8 cellular contexts compared by ENCODE assay signal in the genomic region with DNA sequence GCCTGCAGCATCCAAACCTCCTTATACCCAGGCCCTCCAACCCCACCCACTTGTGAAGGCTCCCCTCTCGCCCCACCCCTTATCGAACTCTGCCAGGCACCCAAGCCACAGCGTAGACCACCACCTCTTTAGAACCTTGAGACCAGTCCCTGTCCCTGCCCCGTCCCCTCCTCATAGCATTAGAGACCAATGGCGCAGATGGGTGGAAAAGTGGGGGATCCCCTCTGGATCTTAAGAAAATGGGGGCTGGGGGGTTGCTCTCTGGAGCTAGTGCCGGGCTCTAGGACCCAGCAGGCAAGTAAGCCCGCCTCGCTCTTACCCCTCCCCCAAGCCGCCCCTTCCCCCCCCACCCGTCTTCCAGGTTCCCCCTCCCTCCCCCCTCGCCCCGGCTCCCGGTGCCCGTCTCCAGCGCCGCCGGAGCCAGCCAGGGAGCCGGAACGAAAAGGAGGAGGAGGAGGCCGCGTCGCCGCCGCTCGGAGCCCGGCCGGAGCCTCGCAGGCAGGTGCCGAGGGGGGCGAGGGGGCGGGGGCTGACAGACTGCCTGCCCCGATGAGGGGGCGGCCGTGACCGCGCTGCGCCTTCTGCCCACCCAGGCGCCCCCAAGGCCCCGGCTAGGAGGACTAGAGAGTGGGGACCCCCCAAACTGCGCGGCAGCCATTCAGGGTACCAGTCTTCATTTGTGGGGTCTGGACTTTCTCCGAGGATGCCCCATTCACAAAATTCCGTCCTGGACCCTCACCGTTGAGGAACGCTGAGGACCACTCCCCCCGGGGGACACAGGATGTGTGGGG. TPM values are rescaled to one million over a fixed set of nuclear protein-coding genes. Genes with fewer than 3 reads are reported as not detected.
DNase-seq lines count a peak whose midpoint lies in the region; ATAC-seq and TF ChIP-seq lines count a peak whose summit lies in the region.

A gene with protein sequence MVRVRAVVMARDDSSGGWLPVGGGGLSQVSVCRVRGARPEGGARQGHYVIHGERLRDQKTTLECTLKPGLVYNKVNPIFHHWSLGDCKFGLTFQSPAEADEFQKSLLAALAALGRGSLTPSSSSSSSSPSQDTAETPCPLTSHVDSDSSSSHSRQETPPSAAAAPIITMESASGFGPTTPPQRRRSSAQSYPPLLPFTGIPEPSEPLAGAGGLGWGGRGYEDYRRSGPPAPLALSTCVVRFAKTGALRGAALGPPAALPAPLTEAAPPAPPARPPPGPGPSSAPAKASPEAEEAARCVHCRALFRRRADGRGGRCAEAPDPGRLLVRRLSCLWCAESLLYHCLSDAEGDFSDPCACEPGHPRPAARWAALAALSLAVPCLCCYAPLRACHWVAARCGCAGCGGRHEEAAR (plus strand): TSS at position 388 of the 791 bp plus-strand sequence. CDS start 1,606 bp downstream, outside the sequence.

- H3K4me3 ChIP-seq in adipocyte (ENCODE audit: low read length) (peak within 1 kb of the TSS; percentile 76), retinal pigment epithelial cell (ENCODE audit: low read length) (peak within 1 kb of the TSS; percentile 99)

- peak within 1 kb of the TSS; percentile 54 for H3K9ac ChIP-seq in adipocyte (ENCODE audit: low read length)

- intact Hi-C loops in left ventricle myocardium superior (cut with micrococcal nuclease) (no loop called here), posterior vena cava (cut with DNase I) (no loop called here)

- H3K36me3 ChIP-seq in adipocyte (ENCODE audit: control insufficient read depth, insufficient read depth, low read length, severe bottlenecking): peaks cover 12% of the 10 kb centered on the region

- peak; percentile 61 for DNase-seq in DMS 273 (lab: John Stamatoyannopoulos, UW; ENCODE audit: unreplicated experiment)
- DNase-seq in DMS 273 treated with DMSO at 0.1 percent for 48 hours (lab: John Stamatoyannopoulos, UW): no peak
- peak; percentile 56 for DNase-seq in NCI-H1105 (lab: John Stamatoyannopoulos, UW)
- peak; percentile 73 for DNase-seq in adipocyte (ENCODE audit: low read depth)
- DNase-seq in left ventricle myocardium superior: no peak
- no peak for DNase-seq in retinal pigment epithelial cell (ENCODE audit: low read depth)
- DNase-seq in posterior vena cava (ENCODE audit: low spot score): no peak

- peaks cover 19% of the 10 kb centered on the region for H3K4me1 ChIP-seq in adipocyte (ENCODE audit: control insufficient read depth, insufficient read depth, low read length)

- H3K27me3 ChIP-seq in adipocyte (replicated peaks; ENCODE audit: control insufficient read depth, insufficient read depth, low read length): no peaks in the 10 kb centered on the region

- peak; percentile 46 for ATAC-seq in left ventricle myocardium superior
- ATAC-seq in HG03439 (IDR thresholded peaks at IDR 0.05; ENCODE audit: unreplicated experiment): no peak

- no peaks in the 10 kb centered on the region for H3K9me3 ChIP-seq in adipocyte (ENCODE audit: control insufficient read depth, low read length)

- TF ChIP-seq CTCF in retinal pigment epithelial cell (conservative IDR thresholded peaks at IDR 0.05; ENCODE audit: low read depth, low read length): no peak

RNA-seq across cellular contexts. Expression of the gene that starts here (rescaled TPM):
- 0.10 TPM for total RNA-seq in left ventricle myocardium superior
- 1 to 10 TPM; 2.8 to 6.5 TPM for total RNA-seq in posterior vena cava

Comparison
In these comparisons a context has a peak if more than half of its experiments do, and no peak if none do; other contexts are left out.
1. DNase-seq: peak in DMS 273 (single experiment), NCI-H1105 (single experiment) and adipocyte (single experiment); none in DMS 273 treated with DMSO at 0.1 percent for 48 hours (single experiment), left ventricle myocardium superior (single experiment), retinal pigment epithelial cell (single experiment) and posterior vena cava (single experiment).
2. Peak in ATAC-seq in left ventricle myocardium superior; RNA of the gene not detected or under 1 TPM.